1 cellular context compared by ENCODE assay signal in genomic region chr6:122471107-122472021, GRCh38.
TF ChIP-seq lines count a peak whose summit lies in the region.

Gene SERINC1 (minus strand): TSS chr6:122471807. CDS start chr6:122471737, 70 bp downstream.

TF ChIP-seq in WTC11, 78 proteins besides CTCF, POLR2A, EP300 and RAD21 (continued from another document):
- TF ChIP-seq CDX4 (CRISPR knock-in tag; IDR thresholded peaks at IDR 0.05; ENCODE audit: borderline replicate concordance), result no peak
- TF ChIP-seq MAX (CRISPR knock-in tag; IDR thresholded peaks at IDR 0.05), result 0 out of 2 replicates have a peak, but pooled peaks have one; percentile 27
- TF ChIP-seq PREB (CRISPR knock-in tag; IDR thresholded peaks at IDR 0.05; ENCODE audit: borderline replicate concordance), result no peak
- no peak for TF ChIP-seq NR2C2 (CRISPR knock-in tag; IDR thresholded peaks at IDR 0.05)
- TF ChIP-seq FOXP4 (CRISPR knock-in tag; IDR thresholded peaks at IDR 0.05), result no peak
- no peak for TF ChIP-seq AFF4 (CRISPR knock-in tag; IDR thresholded peaks at IDR 0.05; ENCODE audit: borderline replicate concordance)
- TF ChIP-seq EMX1 (CRISPR knock-in tag; IDR thresholded peaks at IDR 0.05), result no peak
- TF ChIP-seq HMGXB4 (CRISPR knock-in tag; IDR thresholded peaks at IDR 0.05), result no peak
- TF ChIP-seq ZNF671 (CRISPR knock-in tag; IDR thresholded peaks at IDR 0.05), result no peak
- TF ChIP-seq ERG (CRISPR knock-in tag; IDR thresholded peaks at IDR 0.05), result no peak
- peak; percentile 14; the same call in 1 of the 2 replicates for TF ChIP-seq TEAD1 (CRISPR knock-in tag; IDR thresholded peaks at IDR 0.05)
- TF ChIP-seq JAZF1 (CRISPR knock-in tag; IDR thresholded peaks at IDR 0.05), result no peak
- TF ChIP-seq ARID4B (CRISPR knock-in tag; IDR thresholded peaks at IDR 0.05; ENCODE audit: borderline replicate concordance), result peak; percentile 63; the same call in 1 of the 2 replicates
- no peak for TF ChIP-seq CREB1 (CRISPR knock-in tag; IDR thresholded peaks at IDR 0.05)
